ENCODE assay signal across 1 cellular context in the genomic region with DNA sequence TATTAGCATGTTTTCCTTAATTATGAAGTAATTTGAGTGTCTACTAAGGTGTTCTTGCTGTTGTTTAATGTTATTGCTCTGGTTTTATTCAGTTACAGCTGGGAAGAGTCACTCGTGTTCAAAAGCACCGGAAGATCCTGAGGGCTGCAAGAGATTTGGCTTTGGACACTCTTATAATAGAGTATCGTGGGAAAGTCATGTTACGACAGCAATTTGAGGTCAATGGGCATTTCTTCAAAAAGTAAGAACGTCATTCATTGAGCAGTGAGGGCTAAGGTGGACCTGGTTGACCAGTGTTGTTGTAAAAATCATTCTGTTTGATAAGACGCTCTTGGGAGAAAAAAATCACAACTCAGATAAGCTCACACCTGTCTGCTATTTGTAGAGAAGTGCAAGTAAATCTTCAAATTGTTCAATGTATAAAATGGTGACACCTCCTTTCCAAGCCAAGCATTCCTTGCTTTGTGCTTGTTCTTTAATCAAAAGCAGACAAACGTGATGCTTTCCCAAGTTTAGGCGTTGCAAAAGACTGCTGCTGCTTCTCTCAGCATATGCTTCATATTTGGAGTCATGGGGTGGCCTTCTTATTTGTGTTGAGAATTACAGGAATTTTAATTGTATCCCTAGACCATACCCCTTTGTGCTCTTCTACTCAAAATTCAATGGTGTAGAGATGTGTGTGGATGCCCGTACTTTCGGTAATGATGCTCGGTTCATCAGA.
TF ChIP-seq lines count a peak whose summit lies in the region.

No MANE protein-coding gene starts in this region.

TF ChIP-seq in SK-N-SH treated with all-trans-retinoic acid at 6 μM for 48 hours, 23 proteins besides CTCF, POLR2A, EP300 and RAD21 (continued from another document):
- no peak for TF ChIP-seq CREB5 (CRISPR knock-in tag; IDR thresholded peaks at IDR 0.05; ENCODE audit: low read depth)
- no peak for TF ChIP-seq SNAI2 (CRISPR knock-in tag; IDR thresholded peaks at IDR 0.05)
- TF ChIP-seq ZFP3 (CRISPR knock-in tag; IDR thresholded peaks at IDR 0.05), result no peak
- no peak for TF ChIP-seq ARNTL (CRISPR knock-in tag; IDR thresholded peaks at IDR 0.05; ENCODE audit: borderline replicate concordance, low read depth)
- TF ChIP-seq, protein P1, sequence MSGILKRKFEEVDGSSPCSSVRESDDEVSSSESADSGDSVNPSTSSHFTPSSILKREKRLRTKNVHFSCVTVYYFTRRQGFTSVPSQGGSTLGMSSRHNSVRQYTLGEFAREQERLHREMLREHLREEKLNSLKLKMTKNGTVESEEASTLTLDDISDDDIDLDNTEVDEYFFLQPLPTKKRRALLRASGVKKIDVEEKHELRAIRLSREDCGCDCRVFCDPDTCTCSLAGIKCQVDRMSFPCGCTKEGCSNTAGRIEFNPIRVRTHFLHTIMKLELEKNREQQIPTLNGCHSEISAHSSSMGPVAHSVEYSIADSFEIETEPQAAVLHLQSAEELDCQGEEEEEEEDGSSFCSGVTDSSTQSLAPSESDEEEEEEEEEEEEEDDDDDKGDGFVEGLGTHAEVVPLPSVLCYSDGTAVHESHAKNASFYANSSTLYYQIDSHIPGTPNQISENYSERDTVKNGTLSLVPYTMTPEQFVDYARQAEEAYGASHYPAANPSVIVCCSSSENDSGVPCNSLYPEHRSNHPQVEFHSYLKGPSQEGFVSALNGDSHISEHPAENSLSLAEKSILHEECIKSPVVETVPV (CRISPR knock-in tag; IDR thresholded peaks at IDR 0.05), result no peak
- no peak for TF ChIP-seq ZC3H10 (CRISPR knock-in tag; IDR thresholded peaks at IDR 0.05)
- TF ChIP-seq ZNF565 (CRISPR knock-in tag; conservative IDR thresholded peaks at IDR 0.05; ENCODE audit: low read depth), result no peak
- TF ChIP-seq TCF4 (CRISPR knock-in tag; IDR thresholded peaks at IDR 0.05; ENCODE audit: borderline replicate concordance), result no peak
